In the genomic region with DNA sequence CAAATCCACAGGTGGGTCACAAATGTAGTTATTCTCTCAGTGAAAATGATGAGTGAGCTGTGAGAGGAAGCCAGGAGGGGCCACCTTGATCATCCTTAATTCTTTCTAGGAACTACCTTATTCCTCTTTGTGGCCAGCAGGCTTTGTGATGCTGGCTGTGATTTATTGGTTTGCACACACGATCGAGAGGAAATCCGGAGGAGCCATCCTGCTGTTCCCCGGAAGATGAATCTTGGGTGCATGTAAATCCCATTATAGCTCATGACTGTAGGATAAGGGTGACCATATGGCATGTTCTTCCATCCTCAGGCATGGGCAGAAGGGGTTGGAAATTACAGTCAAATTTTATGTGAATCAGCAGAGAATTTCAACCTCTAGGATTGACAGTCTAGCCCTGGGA, we compare ENCODE assay signal across 19 cellular contexts.
DNase-seq lines count a peak whose midpoint lies in the region; ATAC-seq lines count a peak whose summit lies in the region.
"Had no signal": no experiment of that assay in that cellular context is flagged by ENCODE, and none has a peak within 500 bp of the region (broad histone marks: within the 10 kb centered on the region; RNA-seq: fewer than 3 reads in every experiment).

No MANE protein-coding gene starts in this region.

- no peak overlapping the region for H2BK120ac ChIP-seq in mesendoderm (ENCODE audit: low read depth, low read length)

- no peak overlapping the region for H2BK15ac ChIP-seq in mesendoderm (replicated peaks; ENCODE audit: low read depth)

- no peak overlapping the region for H2AK5ac ChIP-seq in mesendoderm (ENCODE audit: low read length)

- no peak overlapping the region for H3K9ac ChIP-seq in mesendoderm (ENCODE audit: low read length)
- H3K9ac ChIP-seq: BLaER1 had no signal

- H3K4me3 Mint-ChIP-seq in T-helper 17 cell, result no peak overlapping the region
- H3K4me3 Mint-ChIP-seq: CD14-positive monocyte, HFFc6 had no signal

- no peaks in the 10 kb centered on the region for H3K36me3 ChIP-seq in mesendoderm (ENCODE audit: control insufficient read depth, insufficient read depth, low read length)
- H3K36me3 ChIP-seq: BLaER1 had no signal

- no peaks in the 10 kb centered on the region for H3K9me3 ChIP-seq in T-helper 17 cell (ENCODE audit: control insufficient read depth, low read length, poor library complexity, severe bottlenecking)
- H3K9me3 ChIP-seq: A549, BLaER1 had no signal

- no peak overlapping the region for H3K27ac Mint-ChIP-seq in T-helper 17 cell
- H3K27ac Mint-ChIP-seq: CD14-positive monocyte; CD4-positive, alpha-beta memory T cell; HFFc6 had no signal

- peaks cover 12% of the 10 kb centered on the region for H3K4me1 Mint-ChIP-seq in T-helper 17 cell

- H3K36me3 Mint-ChIP-seq in T-helper 17 cell (ENCODE audit: low read depth), result no peaks in the 10 kb centered on the region
- H3K36me3 Mint-ChIP-seq: CD14-positive monocyte; CD4-positive, alpha-beta memory T cell had no signal

- no peak overlapping the region for H4K5ac ChIP-seq in mesendoderm (ENCODE audit: low read length)

- H3K27me3 Mint-ChIP-seq in T-helper 17 cell, result no peaks in the 10 kb centered on the region
- H3K27me3 Mint-ChIP-seq: CD4-positive, alpha-beta memory T cell had no signal

- H3K27ac ChIP-seq in caudate nucleus (ENCODE audit: low read depth, low read length) (peak overlapping the region; percentile 31), mesendoderm (ENCODE audit: low read depth, low read length) (no peak overlapping the region)
- H3K27ac ChIP-seq: 22Rv1, A549, BLaER1, HL-60 had no signal

- DNase-seq in DMS 273 (lab: John Stamatoyannopoulos, UW; ENCODE audit: unreplicated experiment) (peak; percentile 20), DMS 273 treated with DMSO at 0.1 percent for 48 hours (lab: John Stamatoyannopoulos, UW) (no peak), NCI-H82 treated with DMSO at 0.1 percent for 48 hours (lab: John Stamatoyannopoulos, UW; ENCODE audit: unreplicated experiment) (peak; percentile 81), caudate nucleus (lab: John Stamatoyannopoulos, UW) (no peak), mesendoderm (no peak), T-helper 17 cell (no peak)
- DNase-seq: CD4-positive, alpha-beta memory T cell; DMS79; GDM1; GOT3; H7; HFFc6 had no signal

- H3K4ac ChIP-seq in mesendoderm (ENCODE audit: low read depth, low read length), result no peak overlapping the region

- no peak overlapping the region for H3K23ac ChIP-seq in mesendoderm (ENCODE audit: low read length)

- no peak overlapping the region for H4K8ac ChIP-seq in mesendoderm (ENCODE audit: low read depth, low read length)

- ATAC-seq in T-helper 17 cell (no peak), GM19455 (IDR thresholded peaks at IDR 0.05; ENCODE audit: unreplicated experiment) (no peak)
- ATAC-seq: A549, HCT116 had no signal

- H3K56ac ChIP-seq in mesendoderm (ENCODE audit: low read length), result no peak overlapping the region

- no peaks in the 10 kb centered on the region for H3K4me1 ChIP-seq in mesendoderm (ENCODE audit: control insufficient read depth, low read depth, low read length)

- no peak overlapping the region for H2BK5ac ChIP-seq in mesendoderm (ENCODE audit: low read length)

- H3K27me3 ChIP-seq in mesendoderm (ENCODE audit: insufficient read depth, low read length, poor library complexity), result no peaks in the 10 kb centered on the region
- H3K27me3 ChIP-seq: BLaER1 had no signal

- no peaks in the 10 kb centered on the region for H3K79me1 ChIP-seq in mesendoderm (ENCODE audit: low read length)

- H3K18ac ChIP-seq in mesendoderm (ENCODE audit: low read length), result no peak overlapping the region

- no CpG with 5 or more reads among the region's 4 CpGs for WGBS in mesendoderm (ENCODE audit: extremely low coverage, insufficient coverage, low lambda C conversion rate)

- H3K4me3 ChIP-seq in mesendoderm (ENCODE audit: low read length), result no peak overlapping the region
- H3K4me3 ChIP-seq: A549, BLaER1 had no signal

- no peaks in the 10 kb centered on the region for H3K79me2 ChIP-seq in mesendoderm (ENCODE audit: control insufficient read depth, insufficient read depth, low read length)

- H3K4me2 ChIP-seq in mesendoderm (ENCODE audit: low read length), result no peak overlapping the region
- H3K4me2 ChIP-seq: A549 had no signal

Comparison
In these comparisons a context has a peak if more than half of its experiments do, and no peak if none do; other contexts are left out.
1. DNase-seq: peak in DMS 273 (single experiment) and NCI-H82 treated with DMSO at 0.1 percent for 48 hours (single experiment); none in DMS 273 treated with DMSO at 0.1 percent for 48 hours (single experiment), caudate nucleus (0 of 61), mesendoderm (single experiment) and T-helper 17 cell (0 of 3).